ENCODE assay signal across 1 cellular context in the genomic region with DNA sequence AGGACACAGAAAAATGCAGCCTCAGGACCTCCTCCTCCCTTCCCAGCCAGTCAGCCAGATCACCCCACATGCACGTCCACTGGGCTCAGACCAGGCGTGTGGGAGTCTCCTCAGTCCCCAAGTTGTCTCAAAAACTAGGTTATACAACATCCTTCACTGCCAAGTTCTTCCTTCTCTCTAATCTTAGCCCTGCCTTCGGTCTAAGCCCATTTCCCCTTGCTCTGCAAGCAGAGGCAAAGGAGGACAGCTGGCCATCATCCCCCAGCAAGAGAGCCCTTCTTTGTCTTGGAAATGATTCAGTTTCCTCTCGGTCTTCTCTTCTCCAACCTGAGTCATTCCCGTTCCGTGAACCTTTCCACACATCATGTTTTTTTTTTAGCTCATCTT.
TF ChIP-seq lines count a peak whose summit lies in the region.

No MANE protein-coding gene starts in this region.

TF ChIP-seq in IMR-90, 13 proteins besides CTCF, POLR2A, EP300 and RAD21 (continued from another document):
- TF ChIP-seq FOS (IDR thresholded peaks at IDR 0.05; ENCODE audit: low read depth, low read length), result no peak
- TF ChIP-seq, protein P1, sequence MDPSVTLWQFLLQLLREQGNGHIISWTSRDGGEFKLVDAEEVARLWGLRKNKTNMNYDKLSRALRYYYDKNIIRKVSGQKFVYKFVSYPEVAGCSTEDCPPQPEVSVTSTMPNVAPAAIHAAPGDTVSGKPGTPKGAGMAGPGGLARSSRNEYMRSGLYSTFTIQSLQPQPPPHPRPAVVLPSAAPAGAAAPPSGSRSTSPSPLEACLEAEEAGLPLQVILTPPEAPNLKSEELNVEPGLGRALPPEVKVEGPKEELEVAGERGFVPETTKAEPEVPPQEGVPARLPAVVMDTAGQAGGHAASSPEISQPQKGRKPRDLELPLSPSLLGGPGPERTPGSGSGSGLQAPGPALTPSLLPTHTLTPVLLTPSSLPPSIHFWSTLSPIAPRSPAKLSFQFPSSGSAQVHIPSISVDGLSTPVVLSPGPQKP (IDR thresholded peaks at IDR 0.05; ENCODE audit: borderline replicate concordance, low read depth, low read length), result no peak
- no peak for TF ChIP-seq BHLHE40 (IDR thresholded peaks at IDR 0.05; ENCODE audit: low read depth, low read length)
- TF ChIP-seq RFX5 (IDR thresholded peaks at IDR 0.05; ENCODE audit: low read depth, low read length), result no peak
